Comparison of ENCODE assay signal across 8 cellular contexts in genomic region chr3:166013073-166013679, GRCh38.
DNase-seq lines count a peak whose midpoint lies in the region; ATAC-seq lines count a peak whose summit lies in the region.

No MANE protein-coding gene starts in this region.

- no peak overlapping the region for H3K4me3 ChIP-seq in Jurkat, Clone E6-1 (ENCODE audit: low read length)

- peak; percentile 26 for DNase-seq in DMS114 treated with DMSO at 0.1 percent for 48 hours (lab: John Stamatoyannopoulos, UW; ENCODE audit: unreplicated experiment)
- DNase-seq in Jurkat, Clone E6-1 (ENCODE audit: low read depth, low spot score), result peak; percentile 36
- DNase-seq in SHP77 (lab: John Stamatoyannopoulos, UW), result peak; percentile 19 to 45
- peak; percentile 53 for DNase-seq in glomerular visceral epithelial cell (ENCODE audit: extremely low spot score)
- no peak for DNase-seq in NCI-H187 (lab: John Stamatoyannopoulos, UW)
- DNase-seq in activated naive CD4-positive, alpha-beta T cell treated with anti-CD3 and anti-CD28 coated beads, Interleukin-2, amount 50 U/mL, for 16 hours, result no peak

- ATAC-seq in HG03097 (IDR thresholded peaks at IDR 0.05; ENCODE audit: low FRiP score, unreplicated experiment) (no peak), GM18909 (IDR thresholded peaks at IDR 0.05; ENCODE audit: poor library complexity, unreplicated experiment) (no peak)

Comparison
In these comparisons a context has a peak if more than half of its experiments do, and no peak if none do; other contexts are left out.
1. DNase-seq: peak in DMS114 treated with DMSO at 0.1 percent for 48 hours (single experiment), Jurkat, Clone E6-1 (single experiment), SHP77 (2 of 2) and glomerular visceral epithelial cell (single experiment); none in NCI-H187 (0 of 2) and activated naive CD4-positive, alpha-beta T cell treated with anti-CD3 and anti-CD28 coated beads, Interleukin-2, amount 50 U/mL, for 16 hours (single experiment).